In genomic region chr2:150438654-150439053, GRCh38 we compare ENCODE assay signal across 21 cellular contexts. TPM values are rescaled to one million over a fixed set of nuclear protein-coding genes. Genes with fewer than 3 reads are reported as not detected.
DNase-seq lines count a peak whose midpoint lies in the region; ATAC-seq and TF ChIP-seq lines count a peak whose summit lies in the region.
"Had no signal": no experiment of that assay in that cellular context is flagged by ENCODE, and none has a peak within 500 bp of the region (broad histone marks: within the 10 kb centered on the region; RNA-seq: fewer than 3 reads in every experiment).

No MANE protein-coding gene starts in this region.

- H3K27ac ChIP-seq in mammary epithelial cell (ENCODE audit: insufficient read depth, low read depth, low read length) (no peak overlapping the region), lower lobe of right lung (no peak overlapping the region)
- H3K27ac ChIP-seq: KMS-11, Peyer's patch had no signal

- no peak overlapping the region for H3K4me3 ChIP-seq in mammary epithelial cell (replicated peaks in 1 of 3; ENCODE audit: insufficient read depth in 1 of 3, low read depth in 2 of 3, low read length in 3 of 3)
- no peak overlapping the region for H3K4me3 ChIP-seq in lower lobe of right lung
- H3K4me3 ChIP-seq: GM12878, Peyer's patch had no signal

- dilution Hi-C loops in mammary epithelial cell (cut with HindIII; ENCODE audit: low sequenced_read_pairs): no loop called here

- H3K4me2 ChIP-seq in mammary epithelial cell (ENCODE audit: insufficient read depth, low read depth, low read length): no peak overlapping the region
- H3K4me2 ChIP-seq: KMS-11 had no signal

- H3K4me1 ChIP-seq in mammary epithelial cell (ENCODE audit: insufficient read depth, low read length): no peaks in the 10 kb centered on the region
- H3K4me1 ChIP-seq in lower lobe of right lung: no peaks in the 10 kb centered on the region
- H3K4me1 ChIP-seq: Peyer's patch had no signal

- H3K79me2 ChIP-seq in mammary epithelial cell (ENCODE audit: insufficient read depth, low read length): no peaks in the 10 kb centered on the region

- intact Hi-C loops in mammary epithelial cell (cut with micrococcal nuclease) (no loop called here), lower lobe of right lung (cut with DNase I) (no loop called here)

- H3K27me3 ChIP-seq in mammary epithelial cell (ENCODE audit: insufficient read depth, low read length): no peaks in the 10 kb centered on the region
- no peaks in the 10 kb centered on the region for H3K27me3 ChIP-seq in lower lobe of right lung (ENCODE audit: low read depth)
- H3K27me3 ChIP-seq: Peyer's patch had no signal

- no peak for TF ChIP-seq CTCF in mammary epithelial cell (conservative IDR thresholded peaks at IDR 0.05 in 1 of 2, IDR thresholded peaks at IDR 0.05 in 1 of 2; ENCODE audit: extremely low read depth in 1 of 2, insufficient read depth in 1 of 2, low read depth in 1 of 2, low read length in 2 of 2)
- TF ChIP-seq CTCF in lower lobe of right lung (IDR thresholded peaks at IDR 0.05): no peak

- in situ Hi-C loops in mammary epithelial cell (cut with MboI; ENCODE audit: low sequenced_read_pairs in 2 of 2): no loop called here

- H3K36me3 ChIP-seq in mammary epithelial cell (ENCODE audit: insufficient read depth, low read length) (no peaks in the 10 kb centered on the region), lower lobe of right lung (no peaks in the 10 kb centered on the region)
- H3K36me3 ChIP-seq: Peyer's patch had no signal

- ATAC-seq in esophagus mucosa (no peak), lower lobe of right lung (no peak)
- ATAC-seq: CD8-positive, alpha-beta T cell; GM12878; SK-N-SH treated with all-trans-retinoic acid at 6 μM for 48 hours had no signal

- H4K20me1 ChIP-seq in mammary epithelial cell (ENCODE audit: insufficient read depth, low read length): no peaks in the 10 kb centered on the region

- no TSS peak for BruUV-seq in mammary epithelial cell (replicated peaks; lab: Mats Ljungman, UMichigan)

- H3K9me3 ChIP-seq in mammary epithelial cell (replicated peaks; ENCODE audit: insufficient read depth, low read length) (peaks cover 4% of the 10 kb centered on the region), lower lobe of right lung (no peaks in the 10 kb centered on the region)

- DNase-seq in NCI-H2171 treated with DMSO at 0.1 percent for 48 hours (lab: John Stamatoyannopoulos, UW): peak; percentile 30
- no peak for DNase-seq in NCI-H2171 (lab: John Stamatoyannopoulos, UW)
- peak; percentile 18 for DNase-seq in LoVo (ENCODE audit: low spot score)
- DNase-seq in mammary epithelial cell: peak; percentile 63
- DNase-seq in kidney tubule cell (ENCODE audit: low spot score): peak; percentile 79
- DNase-seq in SW480 (ENCODE audit: low spot score): no peak
- no peak for DNase-seq in lower lobe of right lung
- DNase-seq: 8988T; CD8-positive, alpha-beta T cell; DMS79 treated with DMSO at 0.1 percent for 48 hours; GDM1; MM.1S; NCI-H1105; NCI-H1694 treated with DMSO at 0.1 percent for 48 hours; Peyer's patch; SHP77 treated with DMSO at 0.1 percent for 48 hours had no signal

- no peak overlapping the region for H2AFZ ChIP-seq in mammary epithelial cell (ENCODE audit: low read depth, low read length)

- WGBS in mammary epithelial cell (ENCODE audit: low coverage, missing lambda C conversion rate): 92% methylated on average over 2 of the region's 2 CpGs

- CTCF ChIA-PET in mammary epithelial cell (lab: Charles Lee; ENCODE audit: low non-redundant PET): interaction anchor here (0.6 kb wide), 1 partner anchor 15 kb away, joined by 3 read pairs; no protein-coding TSS in a partner anchor

- H3K9ac ChIP-seq in mammary epithelial cell (ENCODE audit: insufficient read depth, low read length): no peak overlapping the region
- H3K9ac ChIP-seq: KMS-11 had no signal

RNA-seq across cellular contexts. Expression of gene RND3, which starts 48.8 kb away (rescaled TPM):
- total RNA-seq in mammary epithelial cell (100 to 1,000 TPM; 146 to 178 TPM), esophagus mucosa (62.3 TPM), lower lobe of right lung (20.8 TPM)
- polyA plus RNA-seq in mammary epithelial cell: 28.6 TPM
- 243 TPM for polyA minus RNA-seq in mammary epithelial cell
- total RNA-seq: CD8-positive, alpha-beta T cell; T-helper 1 cell treated with Interleukin-12 subunit alpha and Interleukin-12 subunit beta and Interleukin-4 antibody, amounts not matched to agents 30 ng/mL and 1 ng/mL, for 36 hours had no signal

Comparison
In these comparisons a context has a peak if more than half of its experiments do, and no peak if none do; other contexts are left out.
1. DNase-seq: peak in NCI-H2171 treated with DMSO at 0.1 percent for 48 hours (single experiment), LoVo (single experiment), mammary epithelial cell (single experiment) and kidney tubule cell (single experiment); none in NCI-H2171 (single experiment), SW480 (single experiment) and lower lobe of right lung (single experiment).